Comparison of ENCODE assay signal across 17 cellular contexts in genomic region chr5:175822225-175822624, GRCh38. TPM values are rescaled to one million over a fixed set of nuclear protein-coding genes. Genes with fewer than 3 reads are reported as not detected.
DNase-seq lines count a peak whose midpoint lies in the region; ATAC-seq and TF ChIP-seq lines count a peak whose summit lies in the region.
"Had no signal": no experiment of that assay in that cellular context is flagged by ENCODE, and none has a peak within 500 bp of the region (broad histone marks: within the 10 kb centered on the region; RNA-seq: fewer than 3 reads in every experiment).

No MANE protein-coding gene starts in this region.

- ATAC-seq in HG02885 (IDR thresholded peaks at IDR 0.05; ENCODE audit: poor library complexity, unreplicated experiment) = peak; percentile 14
- ATAC-seq in HG03571 (IDR thresholded peaks at IDR 0.05; ENCODE audit: unreplicated experiment) = no peak
- no peak for ATAC-seq in HG03135 (IDR thresholded peaks at IDR 0.05; ENCODE audit: unreplicated experiment)
- ATAC-seq in CD8-positive, alpha-beta T cell = no peak
- ATAC-seq: gastroesophageal sphincter had no signal

- H3K36me3 ChIP-seq in CD8-positive, alpha-beta T cell (ENCODE audit: insufficient read depth, low read length) = no peaks in the 10 kb centered on the region
- H3K36me3 ChIP-seq: gastroesophageal sphincter, prostate gland had no signal

- CTCF ChIA-PET in CD8-positive, alpha-beta T cell (lab: Charles Lee) = no interaction called here

- H3K4me3 ChIP-seq in CD8-positive, alpha-beta T cell (ENCODE audit: low read depth, low read length) = no peak overlapping the region
- H3K4me3 ChIP-seq: gastroesophageal sphincter, prostate gland had no signal

- DNase-seq in activated T-cell treated with anti-CD3 and anti-CD28 coated beads for 48 hours (ENCODE audit: low read depth) = peak; percentile 11
- no peak for DNase-seq in activated T-cell treated with anti-CD3 and anti-CD28 coated beads, Interleukin-2, amount 50 U/mL, for 1 hour
- peak; percentile 17 for DNase-seq in T-helper 2 cell treated with Interferon-gamma antibody and Interleukin-4, amounts not matched to agents 5 μg/mL and 100 μg/mL, for 36 hours (ENCODE audit: low spot score)
- peak; percentile 23 for DNase-seq in kidney tubule cell (ENCODE audit: low spot score)
- DNase-seq in CD8-positive, alpha-beta T cell = no peak
- DNase-seq: activated gamma-delta T cell treated with Interleukin-2 at 50 U/mL for 16 hours, caudate nucleus, H7, kidney, NCI-H1105 treated with DMSO at 0.1 percent for 48 hours, NCI-H510A, SHP77 had no signal

- peak overlapping the region; percentile 38 for H3K4me3 Mint-ChIP-seq in T-helper 2 cell treated with Interferon-gamma antibody and Interleukin-4, amounts not matched to agents 5 μg/mL and 100 μg/mL, for 36 hours
- H3K4me3 Mint-ChIP-seq in CD8-positive, alpha-beta T cell = no peak overlapping the region

- intact Hi-C loops in CD8-positive, alpha-beta T cell (cut with DNase I, micrococcal nuclease) = no loop called here

- H3K36me3 Mint-ChIP-seq in T-helper 2 cell treated with Interferon-gamma antibody and Interleukin-4, amounts not matched to agents 5 μg/mL and 100 μg/mL, for 36 hours (ENCODE audit: low read depth) = no peaks in the 10 kb centered on the region
- no peaks in the 10 kb centered on the region for H3K36me3 Mint-ChIP-seq in CD8-positive, alpha-beta T cell

- no peaks in the 10 kb centered on the region for H3K9me3 ChIP-seq in CD8-positive, alpha-beta T cell (ENCODE audit: low read length)
- H3K9me3 ChIP-seq: gastroesophageal sphincter, prostate gland had no signal

- TF ChIP-seq CTCF in CD8-positive, alpha-beta T cell (IDR thresholded peaks at IDR 0.05) = no peak

- H3K27ac Mint-ChIP-seq in T-helper 2 cell treated with Interferon-gamma antibody and Interleukin-4, amounts not matched to agents 5 μg/mL and 100 μg/mL, for 36 hours = peak overlapping the region; percentile 77
- no peak overlapping the region for H3K27ac Mint-ChIP-seq in CD8-positive, alpha-beta T cell

- no peak overlapping the region for H3K27ac ChIP-seq in CD8-positive, alpha-beta T cell (ENCODE audit: low read depth, low read length)
- H3K27ac ChIP-seq: gastroesophageal sphincter, prostate gland had no signal

- H3K4me1 ChIP-seq in CD8-positive, alpha-beta T cell (ENCODE audit: insufficient read depth, low read length) = no peaks in the 10 kb centered on the region
- H3K4me1 ChIP-seq: gastroesophageal sphincter, prostate gland had no signal

- H3K27me3 Mint-ChIP-seq in T-helper 2 cell treated with Interferon-gamma antibody and Interleukin-4, amounts not matched to agents 5 μg/mL and 100 μg/mL, for 36 hours (ENCODE audit: low read depth) = peaks cover 2% of the 10 kb centered on the region
- H3K27me3 Mint-ChIP-seq in CD8-positive, alpha-beta T cell (ENCODE audit: low read depth) = peaks cover 27% of the 10 kb centered on the region

- H3K9me3 Mint-ChIP-seq in T-helper 2 cell treated with Interferon-gamma antibody and Interleukin-4, amounts not matched to agents 5 μg/mL and 100 μg/mL, for 36 hours = no peaks in the 10 kb centered on the region
- no peaks in the 10 kb centered on the region for H3K9me3 Mint-ChIP-seq in CD8-positive, alpha-beta T cell

- no peaks in the 10 kb centered on the region for H3K27me3 ChIP-seq in CD8-positive, alpha-beta T cell (ENCODE audit: insufficient read depth, low read length)

- POLR2A ChIA-PET in CD8-positive, alpha-beta T cell (lab: Charles Lee) = no interaction called here

- H3K4me1 Mint-ChIP-seq in T-helper 2 cell treated with Interferon-gamma antibody and Interleukin-4, amounts not matched to agents 5 μg/mL and 100 μg/mL, for 36 hours (ENCODE audit: low read depth) = peaks cover 11% of the 10 kb centered on the region
- H3K4me1 Mint-ChIP-seq in CD8-positive, alpha-beta T cell (ENCODE audit: low read depth) = no peaks in the 10 kb centered on the region

RNA-seq across cellular contexts. Expression of gene CPLX2, which starts 49.2 kb away (rescaled TPM):
- not detected for total RNA-seq in CD8-positive, alpha-beta T cell
- total RNA-seq: kidney had no signal

Comparison
In these comparisons a context has a peak if more than half of its experiments do, and no peak if none do; other contexts are left out.
1. DNase-seq: peak in activated T-cell treated with anti-CD3 and anti-CD28 coated beads for 48 hours (single experiment), T-helper 2 cell treated with Interferon-gamma antibody and Interleukin-4, amounts not matched to agents 5 μg/mL and 100 μg/mL, for 36 hours (single experiment) and kidney tubule cell (single experiment); none in activated T-cell treated with anti-CD3 and anti-CD28 coated beads, Interleukin-2, amount 50 U/mL, for 1 hour (single experiment) and CD8-positive, alpha-beta T cell (0 of 7).